In genomic region chr7:143255564-143255963, GRCh38 we compare ENCODE assay signal across 25 cellular contexts. TPM values are rescaled to one million over a fixed set of nuclear protein-coding genes. Genes with fewer than 3 reads are reported as not detected.
A peak's percentile ranks its signal among the peaks of the same experiment; 100 is the strongest.
DNase-seq lines count a peak whose midpoint lies in the region; ATAC-seq and TF ChIP-seq lines count a peak whose summit lies in the region.
"Had no signal": no experiment of that assay in that cellular context is flagged by ENCODE, and none has a peak within 500 bp of the region (broad histone marks: within the 10 kb centered on the region; RNA-seq: fewer than 3 reads in every experiment).

No MANE protein-coding gene starts in this region.

- H3K27ac ChIP-seq in CD4-positive, CD25-positive, alpha-beta regulatory T cell (ENCODE audit: insufficient read depth, low read length, poor library complexity, severe bottlenecking) = peak overlapping the region; percentile 49
- H3K27ac ChIP-seq: transverse colon, WERI-Rb-1 had no signal

- no peak for TF ChIP-seq CTCF in fibroblast of pulmonary artery (IDR thresholded peaks at IDR 0.05; ENCODE audit: low read length, missing control alignments)

- CTCF ChIA-PET in activated CD4-positive, alpha-beta memory T cell treated with anti-CD3 and anti-CD28 coated beads for 36 hours (lab: Charles Lee) = interaction anchor here (0.7 to 4.9 kb wide), 7 partner anchors 8 to 125 kb away, joined by 3 to 43 read pairs (median 4); partner anchors contain the start of genes CASP2 and GSTK1

- peak overlapping the region; percentile 64 for H3K4me3 ChIP-seq in CD4-positive, CD25-positive, alpha-beta regulatory T cell (ENCODE audit: low read depth, low read length)
- no peak overlapping the region for H3K4me3 ChIP-seq in fibroblast of pulmonary artery (replicated peaks; ENCODE audit: low read depth, low read length)
- H3K4me3 ChIP-seq: transverse colon had no signal

- peaks cover 62% of the 10 kb centered on the region for H3K4me1 ChIP-seq in CD4-positive, CD25-positive, alpha-beta regulatory T cell (ENCODE audit: control insufficient read depth, insufficient read depth, low read length, poor library complexity, severe bottlenecking)

- no peaks in the 10 kb centered on the region for H3K9me3 ChIP-seq in CD4-positive, CD25-positive, alpha-beta regulatory T cell (ENCODE audit: control insufficient read depth in 2 of 2, low read length in 2 of 2)
- H3K9me3 ChIP-seq: transverse colon had no signal

- no peak for ATAC-seq in CD4-positive, CD25-positive, alpha-beta regulatory T cell (ENCODE audit: low read depth in 2 of 2)
- ATAC-seq in GM19023 (IDR thresholded peaks at IDR 0.05; ENCODE audit: unreplicated experiment) = no peak
- ATAC-seq: effector memory CD8-positive, alpha-beta T cell; natural killer cell had no signal

- H3K4me3 Mint-ChIP-seq in CD4-positive, CD25-positive, alpha-beta regulatory T cell = peak overlapping the region; percentile 48 to 72 (median 66)
- no peak overlapping the region for H3K4me3 Mint-ChIP-seq in activated CD4-positive, alpha-beta memory T cell treated with anti-CD3 and anti-CD28 coated beads for 36 hours
- H3K4me3 Mint-ChIP-seq: natural killer cell had no signal

- no peaks in the 10 kb centered on the region for H3K27me3 ChIP-seq in CD4-positive, CD25-positive, alpha-beta regulatory T cell (ENCODE audit: control insufficient read depth, insufficient read depth, low read length)
- H3K27me3 ChIP-seq: transverse colon had no signal

- intact Hi-C loops in activated CD4-positive, alpha-beta memory T cell treated with anti-CD3 and anti-CD28 coated beads for 36 hours (cut with micrococcal nuclease) = no loop called here

- in situ Hi-C loops in KBM-7 (cut with MboI; ENCODE audit: low pct_unique_long_range_greater_than_20kb, low sequenced_read_pairs) = no loop called here

- no peaks in the 10 kb centered on the region for H3K36me3 ChIP-seq in CD4-positive, CD25-positive, alpha-beta regulatory T cell (ENCODE audit: control insufficient read depth, insufficient read depth, low read length)
- H3K36me3 ChIP-seq: transverse colon, WERI-Rb-1 had no signal

- H3K9me3 Mint-ChIP-seq in CD4-positive, CD25-positive, alpha-beta regulatory T cell = peaks cover 0 to 19% (median 10%) of the 10 kb centered on the region in 7 donors
- peaks cover 20% of the 10 kb centered on the region for H3K9me3 Mint-ChIP-seq in activated CD4-positive, alpha-beta memory T cell treated with anti-CD3 and anti-CD28 coated beads for 36 hours
- H3K9me3 Mint-ChIP-seq: natural killer cell had no signal

- DNase-seq in CD4-positive, CD25-positive, alpha-beta regulatory T cell = no peak
- DNase-seq in EH (ENCODE audit: low read depth) (peak; percentile 59), fibroblast of pulmonary artery (ENCODE audit: low read depth) (peak; percentile 52), KBM-7 (no peak), DMS 273 treated with DMSO at 0.1 percent for 48 hours (lab: John Stamatoyannopoulos, UW) (no peak)
- no peak for DNase-seq in activated CD4-positive, alpha-beta memory T cell treated with anti-CD3 and anti-CD28 coated beads for 36 hours
- DNase-seq: activated effector memory CD4-positive, alpha-beta T cell treated with anti-CD3 and anti-CD28 coated beads, Interleukin-2, amount 50 U/mL, for 16 hours; aorta; effector memory CD8-positive, alpha-beta T cell; hippocampal formation; natural killer cell; NCI-H1417 treated with DMSO at 0.1 percent for 48 hours; NCI-H526 treated with DMSO at 0.1 percent for 48 hours; Right ventricle myocardium superior; stimulated activated CD4-positive, alpha-beta T cell treated with anti-CD3 and anti-CD28 coated beads, Interleukin-1b, Interleukin-23, amount 100 ng/mL, for 48 hours; stimulated activated naive CD8-positive, alpha-beta T cell treated with anti-CD3 and anti-CD28 coated beads, Interleukin-15, Interleukin-2, amounts not matched to agents 100 U/mL and 50 U/mL, for 24 hours; transverse colon; WERI-Rb-1 had no signal

- peak overlapping the region; percentile 74 to 95 (median 78) for H3K27ac Mint-ChIP-seq in CD4-positive, CD25-positive, alpha-beta regulatory T cell
- peak overlapping the region; percentile 14 for H3K27ac Mint-ChIP-seq in activated CD4-positive, alpha-beta memory T cell treated with anti-CD3 and anti-CD28 coated beads for 36 hours
- H3K27ac Mint-ChIP-seq: natural killer cell had no signal

- H3K36me3 Mint-ChIP-seq in CD4-positive, CD25-positive, alpha-beta regulatory T cell = no peaks in the 10 kb centered on the region
- peaks cover 18% of the 10 kb centered on the region for H3K36me3 Mint-ChIP-seq in activated CD4-positive, alpha-beta memory T cell treated with anti-CD3 and anti-CD28 coated beads for 36 hours
- H3K36me3 Mint-ChIP-seq: natural killer cell had no signal

- peaks cover 47 to 91% (median 75%) of the 10 kb centered on the region in 4 donors for H3K4me1 Mint-ChIP-seq in CD4-positive, CD25-positive, alpha-beta regulatory T cell
- peaks cover 69% of the 10 kb centered on the region for H3K4me1 Mint-ChIP-seq in activated CD4-positive, alpha-beta memory T cell treated with anti-CD3 and anti-CD28 coated beads for 36 hours (ENCODE audit: low read depth)

- POLR2A ChIA-PET in activated CD4-positive, alpha-beta memory T cell treated with anti-CD3 and anti-CD28 coated beads for 36 hours (lab: Charles Lee) = interaction anchor here (0.6 to 1.2 kb wide), 2 partner anchors 8 to 28 kb away, joined by 3 to 6 read pairs; partner anchors contain the start of gene GSTK1

- H3K27me3 Mint-ChIP-seq in CD4-positive, CD25-positive, alpha-beta regulatory T cell = no peaks in the 10 kb centered on the region
- no peaks in the 10 kb centered on the region for H3K27me3 Mint-ChIP-seq in activated CD4-positive, alpha-beta memory T cell treated with anti-CD3 and anti-CD28 coated beads for 36 hours
- H3K27me3 Mint-ChIP-seq: effector memory CD8-positive, alpha-beta T cell had no signal

RNA-seq across cellular contexts. Expression of gene GSTK1, which starts 7.7 kb away (rescaled TPM):
- 475 TPM for total RNA-seq in CD4-positive, CD25-positive, alpha-beta regulatory T cell
- 100 to 1,000 TPM; 589 to 845 (median 707) TPM for polyA plus RNA-seq in CD4-positive, CD25-positive, alpha-beta regulatory T cell
- 100 to 1,000 TPM; 218 to 224 TPM for total RNA-seq in activated CD4-positive, alpha-beta memory T cell treated with anti-CD3 and anti-CD28 coated beads for 36 hours

RNA-seq across cellular contexts. Expression of gene TMEM139, which starts 29.2 kb away (rescaled TPM):
- 0.91 TPM for total RNA-seq in CD4-positive, CD25-positive, alpha-beta regulatory T cell
- polyA plus RNA-seq in CD4-positive, CD25-positive, alpha-beta regulatory T cell = 1 to 10 TPM in 2 of 4 donors, under 1 TPM in 2; 0.75 to 1.3 (median 1.0) TPM
- total RNA-seq in activated CD4-positive, alpha-beta memory T cell treated with anti-CD3 and anti-CD28 coated beads for 36 hours = under 1 TPM; 0.29 to 0.70 TPM
- total RNA-seq: chondrocyte, fibroblast of lung, lung microvascular endothelial cell, natural killer cell had no signal
- polyA plus RNA-seq: fibroblast of lung had no signal

RNA-seq across cellular contexts. Expression of gene CASP2, which starts 32.6 kb away (rescaled TPM):
- 61.4 TPM for total RNA-seq in CD4-positive, CD25-positive, alpha-beta regulatory T cell
- 10 to 100 TPM; 20.5 to 27.1 (median 24.1) TPM for polyA plus RNA-seq in CD4-positive, CD25-positive, alpha-beta regulatory T cell
- 100 to 1,000 TPM; 117 to 129 TPM for total RNA-seq in activated CD4-positive, alpha-beta memory T cell treated with anti-CD3 and anti-CD28 coated beads for 36 hours

RNA-seq across cellular contexts. Expression of gene TAS2R40, which starts 33.7 kb away (rescaled TPM):
- total RNA-seq in CD4-positive, CD25-positive, alpha-beta regulatory T cell = not detected
- polyA plus RNA-seq in CD4-positive, CD25-positive, alpha-beta regulatory T cell = not detected
- total RNA-seq in activated CD4-positive, alpha-beta memory T cell treated with anti-CD3 and anti-CD28 coated beads for 36 hours = not detected
- total RNA-seq: aorta, chondrocyte, fibroblast of lung, H4, lung microvascular endothelial cell, natural killer cell, posterior vena cava, Right ventricle myocardium superior, transverse colon had no signal
- polyA plus RNA-seq: aorta, fibroblast of lung, keratinocyte had no signal

Comparison
In these comparisons a context has a peak if more than half of its experiments do, and no peak if none do; other contexts are left out.
1. DNase-seq: peak in EH (single experiment) and fibroblast of pulmonary artery (single experiment); none in CD4-positive, CD25-positive, alpha-beta regulatory T cell (0 of 3), activated CD4-positive, alpha-beta memory T cell treated with anti-CD3 and anti-CD28 coated beads for 36 hours (single experiment), KBM-7 (single experiment) and DMS 273 treated with DMSO at 0.1 percent for 48 hours (single experiment).